ENCODE assay signal across 1 cellular context in the genomic region with DNA sequence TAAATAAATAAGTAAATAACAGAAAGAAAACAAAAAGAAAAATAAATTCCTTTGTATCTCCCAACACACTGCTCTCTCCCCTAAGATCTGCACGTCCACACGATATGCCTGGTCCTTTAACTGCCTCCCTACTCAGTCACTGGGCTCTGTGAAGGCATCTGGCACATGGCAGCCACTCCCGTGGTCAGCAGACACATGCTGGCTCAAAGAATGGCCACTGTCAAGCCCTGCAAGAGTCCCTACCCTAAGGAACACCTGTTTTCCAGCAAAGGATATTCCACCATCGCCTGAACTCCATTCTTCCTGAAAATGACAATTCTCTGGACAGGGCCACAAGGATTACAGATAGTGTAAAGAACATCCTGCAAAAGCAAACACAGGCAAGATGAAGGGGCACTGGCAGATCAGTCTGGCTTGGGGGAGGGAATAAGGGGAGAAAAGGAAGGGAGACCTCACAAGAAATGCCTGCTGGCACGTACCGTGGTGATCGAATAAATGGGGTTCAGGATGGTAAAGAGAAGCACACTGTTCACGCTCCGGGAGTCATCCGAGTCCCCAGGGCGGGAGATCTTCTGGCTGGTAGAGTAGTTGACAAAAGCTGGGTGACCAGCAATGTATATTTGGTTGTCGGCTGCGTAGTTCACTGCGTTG.
TF ChIP-seq lines count a peak whose summit lies in the region.

No MANE protein-coding gene starts in this region.

TF ChIP-seq in A549, 52 proteins besides CTCF, POLR2A, EP300 and RAD21:
- TF ChIP-seq HOXB13 (CRISPR knock-in tag; IDR thresholded peaks at IDR 0.05; ENCODE audit: low read depth) (no peak), ZC3H11A (IDR thresholded peaks at IDR 0.05) (no peak), HMGXB4 (CRISPR knock-in tag; IDR thresholded peaks at IDR 0.05; ENCODE audit: borderline replicate concordance) (no peak), POLR2AphosphoS2 (conservative IDR thresholded peaks at IDR 0.05; ENCODE audit: low read length) (peak; percentile 57; the same call in 1 of the 2 replicates), JUN (IDR thresholded peaks at IDR 0.05) (peak in 1 of 2 experiments; percentile 32; a peak in 1 of 5 replicates), HOXB5 (CRISPR knock-in tag; IDR thresholded peaks at IDR 0.05) (no peak)
